28 cellular contexts compared by ENCODE assay signal in genomic region chr6:69843189-69843588, GRCh38. TPM values are rescaled to one million over a fixed set of nuclear protein-coding genes. Genes with fewer than 3 reads are reported as not detected.
"Had no signal": no experiment of that assay in that cellular context is flagged by ENCODE, and none has a peak within 500 bp of the region (broad histone marks: within the 10 kb centered on the region; RNA-seq: fewer than 3 reads in every experiment).

No MANE protein-coding gene starts in this region.

- DNase-seq: activated CD4-positive, alpha-beta T cell treated with anti-CD3 and anti-CD28 coated beads, Interleukin-2, amount 10 ng/mL, durations not matched to agents 24 days and 14 days; activated CD4-positive, alpha-beta T cell treated with anti-CD3 and anti-CD28 coated beads, Interleukin-2, amount 50 U/mL, for 4 hours; activated CD8-positive, alpha-beta T cell treated with anti-CD3 and anti-CD28 coated beads for 36 hours; activated effector memory CD4-positive, alpha-beta T cell treated with anti-CD3 and anti-CD28 coated beads, Interleukin-2, amount 50 U/mL, for 16 hours; activated naive CD4-positive, alpha-beta T cell; activated naive CD4-positive, alpha-beta T cell treated with anti-CD3 and anti-CD28 coated beads, Interleukin-2, amount 50 U/mL, for 16 hours; activated naive CD8-positive, alpha-beta T cell treated with anti-CD3 and anti-CD28 coated beads for 36 hours; activated T-cell treated with anti-CD3 and anti-CD28 coated beads, Interleukin-2, amount 50 U/mL, for 1 hour; activated T-cell treated with anti-CD3 and anti-CD28 coated beads, Interleukin-2, amount 50 U/mL, for 72 hours; amygdala; body of pancreas; Karpas-422; NCI-H1105 treated with DMSO at 0.1 percent for 48 hours; NCI-H1436; NCI-H1694; NCI-H1930; NCI-H2081 treated with DMSO at 0.1 percent for 48 hours; NCI-H345; NCI-H524 treated with DMSO at 0.1 percent for 48 hours; SHP77; SJCRH30; SK-N-SH had no signal

- H3K9me3 Mint-ChIP-seq: activated CD4-positive, alpha-beta T cell treated with anti-CD3 and anti-CD28 coated beads, Interleukin-2, amount 10 ng/mL, durations not matched to agents 24 days and 14 days; activated CD8-positive, alpha-beta T cell treated with anti-CD3 and anti-CD28 coated beads for 36 hours; activated naive CD8-positive, alpha-beta T cell treated with anti-CD3 and anti-CD28 coated beads for 36 hours; activated T-cell treated with anti-CD3 and anti-CD28 coated beads, Interleukin-2, amount 50 U/mL, for 72 hours; activated T-helper 17 cell treated with anti-CD3 and anti-CD28 coated beads, Interleukin-2, amount 50 U/mL, for 72 hours; T-helper 1 cell treated with Interleukin-12 subunit alpha and Interleukin-12 subunit beta and Interleukin-4 antibody, amounts not matched to agents 30 μg/mL and 1 μg/mL, for 36 hours; T-helper 2 cell treated with Interferon-gamma antibody and Interleukin-4, amounts not matched to agents 5 μg/mL and 100 μg/mL, for 36 hours had no signal

- H3K36me3 ChIP-seq: breast epithelium, SJCRH30 had no signal

- H3K4me3 ChIP-seq: body of pancreas, breast epithelium, SJCRH30 had no signal

- H3K27ac Mint-ChIP-seq: activated CD4-positive, alpha-beta T cell treated with anti-CD3 and anti-CD28 coated beads, Interleukin-2, amount 10 ng/mL, durations not matched to agents 24 days and 14 days; activated CD8-positive, alpha-beta T cell treated with anti-CD3 and anti-CD28 coated beads for 36 hours; activated naive CD8-positive, alpha-beta T cell treated with anti-CD3 and anti-CD28 coated beads for 36 hours; activated T-cell treated with anti-CD3 and anti-CD28 coated beads, Interleukin-2, amount 50 U/mL, for 72 hours; activated T-helper 17 cell treated with anti-CD3 and anti-CD28 coated beads, Interleukin-2, amount 50 U/mL, for 72 hours; T-helper 1 cell treated with Interleukin-12 subunit alpha and Interleukin-12 subunit beta and Interleukin-4 antibody, amounts not matched to agents 30 μg/mL and 1 μg/mL, for 36 hours; T-helper 2 cell treated with Interferon-gamma antibody and Interleukin-4, amounts not matched to agents 5 μg/mL and 100 μg/mL, for 36 hours had no signal

- H3K4me1 ChIP-seq: breast epithelium had no signal

- H3K36me3 Mint-ChIP-seq: activated naive CD8-positive, alpha-beta T cell treated with anti-CD3 and anti-CD28 coated beads for 36 hours had no signal

- ATAC-seq: activated CD8-positive, alpha-beta T cell treated with anti-CD3 and anti-CD28 coated beads for 36 hours; activated T-cell treated with anti-CD3 and anti-CD28 coated beads, Interleukin-2, amount 50 U/mL, for 72 hours; activated T-helper 17 cell treated with anti-CD3 and anti-CD28 coated beads, Interleukin-2, amount 50 U/mL, for 72 hours; body of pancreas; Panc1 had no signal

- H3K9me3 ChIP-seq: body of pancreas, breast epithelium, SJCRH30, SK-N-SH had no signal

- H3K9ac ChIP-seq: SK-N-SH had no signal

- H3K4me1 Mint-ChIP-seq: activated CD4-positive, alpha-beta T cell treated with anti-CD3 and anti-CD28 coated beads, Interleukin-2, amount 10 ng/mL, durations not matched to agents 24 days and 14 days; activated T-helper 17 cell treated with anti-CD3 and anti-CD28 coated beads, Interleukin-2, amount 50 U/mL, for 72 hours had no signal

- H3K4me3 Mint-ChIP-seq: activated CD4-positive, alpha-beta T cell treated with anti-CD3 and anti-CD28 coated beads, Interleukin-2, amount 10 ng/mL, durations not matched to agents 24 days and 14 days; activated CD8-positive, alpha-beta T cell treated with anti-CD3 and anti-CD28 coated beads for 36 hours; activated naive CD8-positive, alpha-beta T cell treated with anti-CD3 and anti-CD28 coated beads for 36 hours; activated T-cell treated with anti-CD3 and anti-CD28 coated beads, Interleukin-2, amount 50 U/mL, for 72 hours; activated T-helper 17 cell treated with anti-CD3 and anti-CD28 coated beads, Interleukin-2, amount 50 U/mL, for 72 hours; T-helper 1 cell treated with Interleukin-12 subunit alpha and Interleukin-12 subunit beta and Interleukin-4 antibody, amounts not matched to agents 30 μg/mL and 1 μg/mL, for 36 hours; T-helper 2 cell treated with Interferon-gamma antibody and Interleukin-4, amounts not matched to agents 5 μg/mL and 100 μg/mL, for 36 hours had no signal

- H3K27ac ChIP-seq: body of pancreas, breast epithelium, SJCRH30 had no signal

- H3K27me3 ChIP-seq: body of pancreas, SJCRH30 had no signal

RNA-seq across cellular contexts. Expression of gene COL19A1, which starts 23.2 kb away (rescaled TPM):
- total RNA-seq: activated CD4-positive, alpha-beta T cell treated with anti-CD3 and anti-CD28 coated beads, Interleukin-2, amount 10 ng/mL, durations not matched to agents 24 days and 14 days; MCF 10A had no signal
